9 cellular contexts compared by ENCODE assay signal in genomic region chr6:49815166-49815565, GRCh38. TPM values are rescaled to one million over a fixed set of nuclear protein-coding genes. Genes with fewer than 3 reads are reported as not detected.
"Had no signal": no experiment of that assay in that cellular context is flagged by ENCODE, and none has a peak within 500 bp of the region (broad histone marks: within the 10 kb centered on the region; RNA-seq: fewer than 3 reads in every experiment).

No MANE protein-coding gene starts in this region.

- ATAC-seq: HepG2 had no signal

- FAIRE-seq: HepG2, HTR-8/SVneo had no signal

- H3K4me3 Mint-ChIP-seq: IgD-negative memory B cell had no signal

- H3K27me3 Mint-ChIP-seq: IgD-negative memory B cell had no signal

- H3K27ac Mint-ChIP-seq: IgD-negative memory B cell had no signal

- H3K36me3 Mint-ChIP-seq: IgD-negative memory B cell had no signal

- H3K27ac ChIP-seq: HL-60 had no signal

- H3K4me1 Mint-ChIP-seq: IgD-negative memory B cell had no signal

- DNase-seq: IMR-90, KBM-7, KG1 had no signal

RNA-seq across cellular contexts. Expression of gene PGK2, which starts 28.1 kb away (rescaled TPM):
- total RNA-seq: HepG2, HT-29, HT1080, IMR-90 had no signal
- polyA plus RNA-seq: HepG2, IgD-negative memory B cell, IMR-90 had no signal

RNA-seq across cellular contexts. Expression of gene CRISP1, which starts 51.2 kb away (rescaled TPM):
- total RNA-seq: HepG2, HT-29, HT1080, IMR-90 had no signal
- polyA plus RNA-seq: HepG2, IgD-negative memory B cell, IMR-90 had no signal
